12 cellular contexts compared by ENCODE assay signal in the genomic region with DNA sequence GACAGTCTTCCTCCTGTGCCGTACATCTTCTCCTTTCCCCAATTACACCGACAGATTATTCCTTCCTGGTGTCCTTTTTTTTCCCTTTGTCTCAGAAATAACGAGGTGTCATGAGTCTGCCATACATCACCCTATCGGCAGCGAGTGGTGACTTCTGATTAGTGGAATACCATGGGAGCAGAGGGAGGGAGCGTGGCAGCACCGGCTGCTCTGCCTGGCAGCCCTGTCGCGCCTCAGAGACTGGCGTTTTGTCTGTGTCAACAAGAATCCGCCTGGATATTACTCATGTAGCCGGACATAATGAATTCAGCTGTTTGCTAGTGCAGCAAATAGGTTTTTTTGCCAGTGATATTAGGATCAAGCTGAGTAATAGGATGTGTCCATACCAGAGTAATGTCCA. TPM values are rescaled to one million over a fixed set of nuclear protein-coding genes. Genes with fewer than 3 reads are reported as not detected.
DNase-seq lines count a peak whose midpoint lies in the region; ATAC-seq and TF ChIP-seq lines count a peak whose summit lies in the region.
"Had no signal": no experiment of that assay in that cellular context is flagged by ENCODE, and none has a peak within 500 bp of the region (broad histone marks: within the 10 kb centered on the region; RNA-seq: fewer than 3 reads in every experiment).

No MANE protein-coding gene starts in this region.

- peak overlapping the region; percentile 64 for H3K4me2 ChIP-seq in osteoblast (ENCODE audit: insufficient read depth, low read length)

- POLR2A ChIA-PET in HEK293 (lab: Yijun Ruan, JAX): interaction anchor here (0.5 kb wide), 1 partner anchor 354 kb away, joined by 4 read pairs; no protein-coding TSS in a partner anchor

- H4K20me1 ChIP-seq in osteoblast (ENCODE audit: insufficient read depth, low read length): no peaks in the 10 kb centered on the region

- intact Hi-C loops in posterior vena cava (cut with DNase I): loop anchor here in 1 of 2 donors (5.0 kb wide), 1 partner anchor 943 kb away; no protein-coding TSS in a partner anchor

- H3K4me3 ChIP-seq in HEK293 (ENCODE audit: low read depth, low read length) (no peak overlapping the region), osteoblast (ENCODE audit: insufficient read depth, low read length) (peak overlapping the region; percentile 39)

- H3K27me3 ChIP-seq in osteoblast (ENCODE audit: insufficient read depth, low read length): no peaks in the 10 kb centered on the region

- TF ChIP-seq CTCF in HEK293 (tag by site-specific recombination; IDR thresholded peaks at IDR 0.05): 0 out of 2 replicates have a peak, but pooled peaks have one; percentile 12
- TF ChIP-seq CTCF in osteoblast (IDR thresholded peaks at IDR 0.05; ENCODE audit: extremely low read depth, low read depth, low read length): no peak

- DNase-seq in NCI-H345 (lab: John Stamatoyannopoulos, UW) (peak; percentile 62), osteoblast (ENCODE audit: insufficient read length, low spot score, missing footprints) (no peak), posterior vena cava (ENCODE audit: low spot score) (no peak), activated T-cell treated with anti-CD3 and anti-CD28 coated beads for 4 hours (no peak)
- DNase-seq: activated naive CD8-positive, alpha-beta T cell treated with anti-CD3 and anti-CD28 coated beads, Interleukin-2, amount 10 ng/mL, durations not matched to agents 7 days and 5 days; GDM1; stimulated activated CD4-positive, alpha-beta T cell treated with anti-CD3 and anti-CD28 coated beads, Interleukin-15, amount 100 ng/mL, for 24 hours had no signal

- H3K9me3 ChIP-seq in HEK293 (ENCODE audit: control insufficient read depth, insufficient read depth, low read depth, low read length) (no peaks in the 10 kb centered on the region), osteoblast (ENCODE audit: low read depth, low read length) (no peaks in the 10 kb centered on the region)

- H3K4me1 ChIP-seq in HEK293 (ENCODE audit: control insufficient read depth, insufficient read depth, low read length): peaks cover 3% of the 10 kb centered on the region
- peaks cover 40% of the 10 kb centered on the region for H3K4me1 ChIP-seq in osteoblast (ENCODE audit: insufficient read depth, low read length)

- H3K36me3 ChIP-seq in HEK293 (ENCODE audit: control insufficient read depth in 2 of 2, insufficient read depth in 1 of 2, low read length in 2 of 2): no peaks in the 10 kb centered on the region
- no peaks in the 10 kb centered on the region for H3K36me3 ChIP-seq in osteoblast (ENCODE audit: insufficient read depth, low read length)

- CTCF ChIA-PET in HEK293 (lab: Yijun Ruan, JAX): interaction anchor here (0.7 to 1.8 kb wide), 8 partner anchors 12 to 952 kb away, joined by 3 to 9 read pairs (median 4); a partner anchor contains a TSS

- H2AFZ ChIP-seq in osteoblast (ENCODE audit: low read length): peak overlapping the region; percentile 53

- H3K27ac ChIP-seq in HEK293 (ENCODE audit: extremely low read depth, low read depth, low read length) (no peak overlapping the region; the same call in 1 of the 2 replicates), cingulate gyrus (ENCODE audit: low read depth, low read length) (peak overlapping the region; percentile 80), osteoblast (ENCODE audit: low read depth, low read length) (no peak overlapping the region)

- H3K79me2 ChIP-seq in osteoblast (ENCODE audit: insufficient read depth, low read length): no peaks in the 10 kb centered on the region

- ATAC-seq in GM21528 (IDR thresholded peaks at IDR 0.05; ENCODE audit: low FRiP score, unreplicated experiment): no peak
- no peak for ATAC-seq in GM21825 (IDR thresholded peaks at IDR 0.05; ENCODE audit: unreplicated experiment)

TF ChIP-seq in HEK293, 187 proteins besides CTCF, POLR2A, EP300 and RAD21 (continues in another document):
- no peak for TF ChIP-seq ZNF544 (tag by site-specific recombination; IDR thresholded peaks at IDR 0.05)
- TF ChIP-seq ZBTB1 (tag by site-specific recombination; IDR thresholded peaks at IDR 0.05): no peak
- no peak for TF ChIP-seq ZNF548 (tag by site-specific recombination; IDR thresholded peaks at IDR 0.05)
- no peak for TF ChIP-seq EGR2 (tag by site-specific recombination; IDR thresholded peaks at IDR 0.05; ENCODE audit: low read depth)
- no peak for TF ChIP-seq BCL11B (tag by site-specific recombination; IDR thresholded peaks at IDR 0.05; ENCODE audit: low read depth)
- TF ChIP-seq ZNF791 (tag by site-specific recombination; IDR thresholded peaks at IDR 0.05): no peak
- TF ChIP-seq ZNF843 (tag by site-specific recombination; IDR thresholded peaks at IDR 0.05): no peak
- no peak for TF ChIP-seq ZBTB7A (tag by site-specific recombination; IDR thresholded peaks at IDR 0.05; ENCODE audit: low read depth)
- TF ChIP-seq ZNF600 (tag by site-specific recombination; IDR thresholded peaks at IDR 0.05): peak; percentile 95
- no peak for TF ChIP-seq GLI2 (tag by site-specific recombination; IDR thresholded peaks at IDR 0.05; ENCODE audit: borderline replicate concordance, low read depth)
- TF ChIP-seq, protein P1, sequence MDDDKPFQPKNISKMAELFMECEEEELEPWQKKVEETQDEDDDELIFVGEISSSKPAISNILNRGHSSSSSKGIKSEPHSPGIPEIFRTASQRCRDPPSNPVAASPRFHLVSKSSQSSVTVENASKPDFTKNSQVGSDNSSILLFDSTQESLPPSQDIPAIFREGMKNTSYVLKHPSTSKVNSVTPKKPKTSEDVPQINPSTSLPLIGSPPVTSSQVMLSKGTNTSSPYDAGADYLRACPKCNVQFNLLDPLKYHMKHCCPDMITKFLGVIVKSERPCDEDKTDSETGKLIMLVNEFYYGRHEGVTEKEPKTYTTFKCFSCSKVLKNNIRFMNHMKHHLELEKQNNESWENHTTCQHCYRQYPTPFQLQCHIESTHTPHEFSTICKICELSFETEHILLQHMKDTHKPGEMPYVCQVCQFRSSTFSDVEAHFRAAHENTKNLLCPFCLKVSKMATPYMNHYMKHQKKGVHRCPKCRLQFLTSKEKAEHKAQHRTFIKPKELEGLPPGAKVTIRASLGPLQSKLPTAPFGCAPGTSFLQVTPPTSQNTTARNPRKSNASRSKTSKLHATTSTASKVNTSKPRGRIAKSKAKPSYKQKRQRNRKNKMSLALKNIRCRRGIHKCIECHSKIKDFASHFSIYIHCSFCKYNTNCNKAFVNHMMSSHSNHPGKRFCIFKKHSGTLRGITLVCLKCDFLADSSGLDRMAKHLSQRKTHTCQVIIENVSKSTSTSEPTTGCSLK (tag by site-specific recombination; IDR thresholded peaks at IDR 0.05): no peak
- TF ChIP-seq ZNF23 (tag by site-specific recombination; IDR thresholded peaks at IDR 0.05; ENCODE audit: borderline replicate concordance): no peak
- TF ChIP-seq ZNF596 (tag by site-specific recombination; IDR thresholded peaks at IDR 0.05): no peak
- TF ChIP-seq SP7 (tag by site-specific recombination; IDR thresholded peaks at IDR 0.05): peak; percentile 38; the same call in 1 of the 2 replicates
- no peak for TF ChIP-seq HOXD13 (CRISPR knock-in tag; IDR thresholded peaks at IDR 0.05; ENCODE audit: borderline replicate concordance)
- TF ChIP-seq OVOL3 (tag by site-specific recombination; IDR thresholded peaks at IDR 0.05): no peak
- no peak for TF ChIP-seq ZNF701 (tag by site-specific recombination; IDR thresholded peaks at IDR 0.05)
- TF ChIP-seq, protein P2, sequence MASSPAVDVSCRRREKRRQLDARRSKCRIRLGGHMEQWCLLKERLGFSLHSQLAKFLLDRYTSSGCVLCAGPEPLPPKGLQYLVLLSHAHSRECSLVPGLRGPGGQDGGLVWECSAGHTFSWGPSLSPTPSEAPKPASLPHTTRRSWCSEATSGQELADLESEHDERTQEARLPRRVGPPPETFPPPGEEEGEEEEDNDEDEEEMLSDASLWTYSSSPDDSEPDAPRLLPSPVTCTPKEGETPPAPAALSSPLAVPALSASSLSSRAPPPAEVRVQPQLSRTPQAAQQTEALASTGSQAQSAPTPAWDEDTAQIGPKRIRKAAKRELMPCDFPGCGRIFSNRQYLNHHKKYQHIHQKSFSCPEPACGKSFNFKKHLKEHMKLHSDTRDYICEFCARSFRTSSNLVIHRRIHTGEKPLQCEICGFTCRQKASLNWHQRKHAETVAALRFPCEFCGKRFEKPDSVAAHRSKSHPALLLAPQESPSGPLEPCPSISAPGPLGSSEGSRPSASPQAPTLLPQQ (tag by site-specific recombination; IDR thresholded peaks at IDR 0.05): no peak
- 0 out of 2 replicates have a peak, but pooled peaks have one; percentile 10 for TF ChIP-seq ZNF366 (tag by site-specific recombination; conservative IDR thresholded peaks at IDR 0.05)
- no peak for TF ChIP-seq ZNF146 (tag by site-specific recombination; IDR thresholded peaks at IDR 0.05)
- TF ChIP-seq ZNF37A (tag by site-specific recombination; IDR thresholded peaks at IDR 0.05): no peak
- TF ChIP-seq ZNF558 (tag by site-specific recombination; IDR thresholded peaks at IDR 0.05): no peak
- TF ChIP-seq, protein P3, sequence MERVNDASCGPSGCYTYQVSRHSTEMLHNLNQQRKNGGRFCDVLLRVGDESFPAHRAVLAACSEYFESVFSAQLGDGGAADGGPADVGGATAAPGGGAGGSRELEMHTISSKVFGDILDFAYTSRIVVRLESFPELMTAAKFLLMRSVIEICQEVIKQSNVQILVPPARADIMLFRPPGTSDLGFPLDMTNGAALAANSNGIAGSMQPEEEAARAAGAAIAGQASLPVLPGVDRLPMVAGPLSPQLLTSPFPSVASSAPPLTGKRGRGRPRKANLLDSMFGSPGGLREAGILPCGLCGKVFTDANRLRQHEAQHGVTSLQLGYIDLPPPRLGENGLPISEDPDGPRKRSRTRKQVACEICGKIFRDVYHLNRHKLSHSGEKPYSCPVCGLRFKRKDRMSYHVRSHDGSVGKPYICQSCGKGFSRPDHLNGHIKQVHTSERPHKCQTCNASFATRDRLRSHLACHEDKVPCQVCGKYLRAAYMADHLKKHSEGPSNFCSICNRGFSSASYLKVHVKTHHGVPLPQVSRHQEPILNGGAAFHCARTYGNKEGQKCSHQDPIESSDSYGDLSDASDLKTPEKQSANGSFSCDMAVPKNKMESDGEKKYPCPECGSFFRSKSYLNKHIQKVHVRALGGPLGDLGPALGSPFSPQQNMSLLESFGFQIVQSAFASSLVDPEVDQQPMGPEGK (tag by site-specific recombination; IDR thresholded peaks at IDR 0.05): 0 out of 2 replicates have a peak, but pooled peaks have one; percentile 17

RNA-seq across cellular contexts. Expression of a gene that starts 51.8 kb away (rescaled TPM):
- total RNA-seq in osteoblast (22.1 and 24.5 TPM in 2 replicates), posterior vena cava (10 to 100 TPM in 1 of 2 donors, 1 to 10 TPM in 1; 6.4 to 19.1 TPM)

RNA-seq across cellular contexts. Expression of a gene that starts 58.5 kb away (rescaled TPM):
- total RNA-seq in osteoblast (0.29 and 0.36 TPM in 2 replicates), posterior vena cava (not detected)
- total RNA-seq: activated naive CD8-positive, alpha-beta T cell treated with anti-CD3 and anti-CD28 coated beads, Interleukin-2, amount 10 ng/mL, durations not matched to agents 7 days and 5 days; subcutaneous adipose tissue had no signal
